17 cellular contexts compared by ENCODE assay signal in the genomic region with DNA sequence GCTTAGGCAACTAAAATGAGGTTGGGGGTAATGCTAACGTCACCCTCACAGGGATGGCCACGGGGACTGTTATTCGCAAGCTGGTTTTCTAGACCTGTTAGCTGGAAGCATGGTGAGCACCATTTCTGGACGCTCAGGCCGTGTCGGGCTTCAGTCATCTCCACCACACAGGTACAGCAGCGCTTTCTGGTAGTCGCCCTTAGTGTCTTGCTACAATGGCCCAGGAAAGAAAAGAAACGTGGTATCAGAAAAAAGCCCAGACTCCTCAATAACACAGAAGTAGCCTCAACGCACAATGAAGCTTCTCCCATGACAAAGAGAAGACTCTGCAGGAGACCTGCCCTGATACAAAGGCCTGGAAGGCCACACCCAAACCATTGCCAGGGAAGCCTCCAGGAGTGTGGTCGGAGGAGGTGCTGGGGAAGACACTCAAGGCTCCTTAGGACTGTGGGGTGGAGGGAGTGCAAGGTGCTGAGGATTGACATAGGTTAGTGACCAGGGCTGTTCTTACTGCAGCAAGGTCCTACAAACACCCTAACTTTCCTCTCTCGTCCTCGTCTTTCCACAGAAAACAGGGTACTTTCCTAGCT.
"Had no signal": no experiment of that assay in that cellular context is flagged by ENCODE, and none has a peak within 500 bp of the region (broad histone marks: within the 10 kb centered on the region; RNA-seq: fewer than 3 reads in every experiment).

No MANE protein-coding gene starts in this region.

- H3K27ac Mint-ChIP-seq: activated CD4-positive, alpha-beta T cell treated with anti-CD3 and anti-CD28 coated beads, Interleukin-2, amount 10 ng/mL, durations not matched to agents 24 days and 14 days; activated T-helper 17 cell treated with anti-CD3 and anti-CD28 coated beads, Interleukin-2, amount 50 U/mL, for 72 hours; progenitor cell of endocrine pancreas; stimulated activated naive B cell treated with anti-CD40 and anti-IgM and Interleukin-4, amounts not matched to agents 10 μg/mL and 1 μg/mL and 100 μg/mL, for 72 hours; T-helper 1 cell treated with Interleukin-12 subunit alpha and Interleukin-12 subunit beta and Interleukin-4 antibody, amounts not matched to agents 30 μg/mL and 1 μg/mL, for 36 hours had no signal

- H3K36me3 ChIP-seq: neutrophil had no signal

- H3K4me1 Mint-ChIP-seq: naive B cell had no signal

- H3K9me3 ChIP-seq: breast epithelium, gastrocnemius medialis, heart right ventricle, neutrophil had no signal

- ATAC-seq: activated T-helper 17 cell treated with anti-CD3 and anti-CD28 coated beads, Interleukin-2, amount 50 U/mL, for 72 hours; gastrocnemius medialis; right cardiac atrium; SK-N-SH treated with all-trans-retinoic acid at 6 μM for 48 hours; stimulated activated naive B cell treated with anti-CD40 and anti-IgM and Interleukin-4, amounts not matched to agents 10 μg/mL and 1 μg/mL and 100 μg/mL, for 72 hours had no signal

- DNase-seq: activated CD4-positive, alpha-beta T cell treated with anti-CD3 and anti-CD28 coated beads, Interleukin-2, amount 10 ng/mL, durations not matched to agents 24 days and 14 days; activated naive CD4-positive, alpha-beta T cell treated with anti-CD3 and anti-CD28 coated beads, Interleukin-2, amount 50 U/mL, for 16 hours; activated T-cell treated with anti-CD3 and anti-CD28 coated beads for 4 hours; gastrocnemius medialis; heart right ventricle; midbrain; naive B cell; right cardiac atrium; small intestine; stimulated activated naive B cell treated with anti-CD40 and anti-IgM and Interleukin-4, amounts not matched to agents 10 μg/mL and 1 μg/mL and 100 μg/mL, for 72 hours; trophoblast cell had no signal

- H3K27me3 ChIP-seq: breast epithelium, gastrocnemius medialis, heart right ventricle had no signal

- H3K4me3 Mint-ChIP-seq: activated CD4-positive, alpha-beta T cell treated with anti-CD3 and anti-CD28 coated beads, Interleukin-2, amount 10 ng/mL, durations not matched to agents 24 days and 14 days; activated T-helper 17 cell treated with anti-CD3 and anti-CD28 coated beads, Interleukin-2, amount 50 U/mL, for 72 hours; naive B cell; stimulated activated naive B cell treated with anti-CD40 and anti-IgM and Interleukin-4, amounts not matched to agents 10 μg/mL and 1 μg/mL and 100 μg/mL, for 72 hours; T-helper 1 cell treated with Interleukin-12 subunit alpha and Interleukin-12 subunit beta and Interleukin-4 antibody, amounts not matched to agents 30 μg/mL and 1 μg/mL, for 36 hours had no signal

- H3K9me3 Mint-ChIP-seq: activated CD4-positive, alpha-beta T cell treated with anti-CD3 and anti-CD28 coated beads, Interleukin-2, amount 10 ng/mL, durations not matched to agents 24 days and 14 days; activated T-helper 17 cell treated with anti-CD3 and anti-CD28 coated beads, Interleukin-2, amount 50 U/mL, for 72 hours; T-helper 1 cell treated with Interleukin-12 subunit alpha and Interleukin-12 subunit beta and Interleukin-4 antibody, amounts not matched to agents 30 μg/mL and 1 μg/mL, for 36 hours had no signal

- H3K4me1 ChIP-seq: breast epithelium, gastrocnemius medialis had no signal

- H3K27me3 Mint-ChIP-seq: activated CD4-positive, alpha-beta T cell treated with anti-CD3 and anti-CD28 coated beads, Interleukin-2, amount 10 ng/mL, durations not matched to agents 24 days and 14 days; activated T-helper 17 cell treated with anti-CD3 and anti-CD28 coated beads, Interleukin-2, amount 50 U/mL, for 72 hours; naive B cell; progenitor cell of endocrine pancreas; stimulated activated naive B cell treated with anti-CD40 and anti-IgM and Interleukin-4, amounts not matched to agents 10 μg/mL and 1 μg/mL and 100 μg/mL, for 72 hours had no signal

- FAIRE-seq: small intestine had no signal

- H3K27ac ChIP-seq: breast epithelium, gastrocnemius medialis, heart right ventricle, neutrophil had no signal

- H3K4me3 ChIP-seq: breast epithelium, gastrocnemius medialis, heart right ventricle had no signal
